25 cellular contexts compared by ENCODE assay signal in genomic region chr18:4207383-4207782, GRCh38.
"Had no signal": no experiment of that assay in that cellular context is flagged by ENCODE, and none has a peak within 500 bp of the region (broad histone marks: within the 10 kb centered on the region; RNA-seq: fewer than 3 reads in every experiment).

No MANE protein-coding gene starts in this region.

- H3K27ac ChIP-seq: gastrocnemius medialis, lower lobe of right lung, ovary, psoas muscle, skin epidermis, spleen, testis, tibial artery, uterus had no signal

- H3K4me1 ChIP-seq: gastrocnemius medialis, lower lobe of right lung, psoas muscle, spleen, testis, uterus had no signal

- H3K27me3 Mint-ChIP-seq: effector memory CD8-positive, alpha-beta T cell; stimulated activated memory B cell treated with anti-CD40 and anti-IgM and Interleukin-4, amounts not matched to agents 10 μg/mL and 1 μg/mL and 100 μg/mL, for 72 hours; type B pancreatic cell had no signal

- H3K4me3 ChIP-seq: gastrocnemius medialis, lower lobe of right lung, ovary, psoas muscle, skin epidermis, spleen, testis, tibial artery, uterus had no signal

- ATAC-seq: effector memory CD8-positive, alpha-beta T cell; gastrocnemius medialis; left ventricle myocardium superior; lower lobe of right lung; natural killer cell; psoas muscle; right cardiac atrium; stimulated activated memory B cell treated with anti-CD40 and anti-IgM and Interleukin-4, amounts not matched to agents 10 μg/mL and 1 μg/mL and 100 μg/mL, for 72 hours; stimulated activated naive CD8-positive, alpha-beta T cell treated with anti-CD3 and anti-CD28 coated beads, Interleukin-15, Interleukin-2, amounts not matched to agents 100 U/mL and 50 U/mL, for 24 hours had no signal

- H3K27me3 ChIP-seq: gastrocnemius medialis, ovary, spleen, testis, tibial artery, uterus had no signal

- H3K36me3 ChIP-seq: gastrocnemius medialis, lower lobe of right lung, ovary, spleen, tibial artery, uterus had no signal

- DNase-seq: cortex of kidney; effector memory CD8-positive, alpha-beta T cell; foreskin fibroblast; gastrocnemius medialis; head of caudate nucleus; immature natural killer cell; left ventricle myocardium superior; lower lobe of right lung; natural killer cell; occipital lobe; ovary; posterior cingulate gyrus; psoas muscle; right cardiac atrium; spleen; stimulated activated CD4-positive, alpha-beta T cell treated with anti-CD3 and anti-CD28 coated beads, Interleukin-4, amount 100 ng/mL, for 4 hours; stimulated activated naive CD8-positive, alpha-beta T cell treated with anti-CD3 and anti-CD28 coated beads, Interleukin-15, Interleukin-2, amounts not matched to agents 100 U/mL and 50 U/mL, for 24 hours; substantia nigra; testis; tibial artery; uterus had no signal

- FAIRE-seq: keratinocyte had no signal

- H3K27ac Mint-ChIP-seq: effector memory CD8-positive, alpha-beta T cell; immature natural killer cell; natural killer cell; stimulated activated memory B cell treated with anti-CD40 and anti-IgM and Interleukin-4, amounts not matched to agents 10 μg/mL and 1 μg/mL and 100 μg/mL, for 72 hours; type B pancreatic cell had no signal

- H3K4me1 Mint-ChIP-seq: immature natural killer cell; natural killer cell; stimulated activated memory B cell treated with anti-CD40 and anti-IgM and Interleukin-4, amounts not matched to agents 10 μg/mL and 1 μg/mL and 100 μg/mL, for 72 hours had no signal

- H3K36me3 Mint-ChIP-seq: immature natural killer cell; natural killer cell; stimulated activated memory B cell treated with anti-CD40 and anti-IgM and Interleukin-4, amounts not matched to agents 10 μg/mL and 1 μg/mL and 100 μg/mL, for 72 hours; type B pancreatic cell had no signal

- H3K9me3 ChIP-seq: gastrocnemius medialis, lower lobe of right lung, ovary, psoas muscle, testis, tibial artery, uterus had no signal

- H3K4me3 Mint-ChIP-seq: effector memory CD8-positive, alpha-beta T cell; immature natural killer cell; natural killer cell; stimulated activated memory B cell treated with anti-CD40 and anti-IgM and Interleukin-4, amounts not matched to agents 10 μg/mL and 1 μg/mL and 100 μg/mL, for 72 hours; type B pancreatic cell had no signal
